ENCODE assay signal across 8 cellular contexts in the genomic region with DNA sequence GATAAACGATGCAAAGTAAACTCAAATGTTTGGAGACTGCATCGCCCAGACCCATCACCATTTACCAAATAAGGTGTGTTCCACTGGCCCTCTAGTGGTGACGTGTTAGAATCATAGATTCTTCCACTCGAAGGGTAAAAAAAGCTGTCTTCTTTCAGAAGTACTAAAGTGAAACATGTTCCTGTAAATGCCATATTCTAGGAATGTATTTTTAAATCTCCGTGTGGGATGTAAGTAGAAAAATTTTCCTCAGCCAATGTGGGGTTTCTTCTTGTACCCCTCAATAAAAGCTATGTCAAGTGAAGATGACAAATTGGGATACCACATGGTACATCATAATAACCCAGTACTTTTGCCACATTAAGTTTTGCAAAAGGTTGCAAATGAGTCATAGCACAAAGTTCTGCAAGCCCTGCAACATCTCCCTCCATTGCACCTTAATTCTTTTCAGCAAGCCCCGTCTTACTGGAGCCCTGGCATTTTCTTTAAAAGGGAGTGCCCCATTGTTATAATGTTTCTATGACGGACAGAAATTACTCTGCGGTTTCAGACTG.
DNase-seq lines count a peak whose midpoint lies in the region; ATAC-seq and TF ChIP-seq lines count a peak whose summit lies in the region.

No MANE protein-coding gene starts in this region.

- WGBS in esophagus muscularis mucosa = 38% methylated on average over 8 of the region's 8 CpGs

- TF ChIP-seq CTCF in HL-60 (IDR thresholded peaks at IDR 0.05; ENCODE audit: insufficient read depth, low read length) (peak; percentile 55), Peyer's patch (IDR thresholded peaks at IDR 0.05) (peak in 5 of 6 experiments; percentile 20 to 61 (median 55)), esophagus muscularis mucosa (IDR thresholded peaks at IDR 0.05) (peak; percentile 35 to 63 (median 52)), omental fat pad (IDR thresholded peaks at IDR 0.05) (no peak)

- DNase-seq in SKM-1 treated with dmso at 0.1 percent for 144 hours (lab: John Stamatoyannopoulos, UW; ENCODE audit: unreplicated experiment) (peak; percentile 23), SKM-1 (lab: John Stamatoyannopoulos, UW; ENCODE audit: unreplicated experiment) (no peak), HL-60 (ENCODE audit: low read depth in 1 of 2, low spot score in 1 of 2) (peak in 1 of 2 experiments; percentile 12), Peyer's patch (no peak), esophagus muscularis mucosa (ENCODE audit: extremely low spot score) (no peak), omental fat pad (ENCODE audit: low spot score) (no peak), cortex of kidney (lab: John Stamatoyannopoulos, UW) (no peak)

- H3K27me3 ChIP-seq in HL-60 (ENCODE audit: insufficient read depth, poor library complexity, severe bottlenecking) (no peaks in the 10 kb centered on the region), Peyer's patch (no peaks in the 10 kb centered on the region), esophagus muscularis mucosa (no peaks in the 10 kb centered on the region)

- H3K4me1 ChIP-seq in Peyer's patch (no peaks in the 10 kb centered on the region), esophagus muscularis mucosa (peaks cover 0 to 7% (median 0%) of the 10 kb centered on the region in 4 donors)

- H3K27ac ChIP-seq in HL-60 (replicated peaks) = no peak overlapping the region
- no peak overlapping the region for H3K27ac ChIP-seq in Peyer's patch
- H3K27ac ChIP-seq in esophagus muscularis mucosa (replicated peaks in 1 of 4) = no peak overlapping the region

- no peak for TF ChIP-seq POLR2A in Peyer's patch (IDR thresholded peaks at IDR 0.05)
- TF ChIP-seq POLR2A in esophagus muscularis mucosa (IDR thresholded peaks at IDR 0.05; ENCODE audit: low read depth) = no peak

- H3K4me3 ChIP-seq in HL-60 (replicated peaks; ENCODE audit: insufficient read depth, low read length) (no peak overlapping the region), Peyer's patch (no peak overlapping the region), esophagus muscularis mucosa (no peak overlapping the region)

- ATAC-seq in GM21360 (IDR thresholded peaks at IDR 0.05; ENCODE audit: unreplicated experiment) (peak; percentile 83), omental fat pad (ENCODE audit: low FRiP score) (peak; percentile 48)

- H3K36me3 ChIP-seq in Peyer's patch (no peaks in the 10 kb centered on the region), esophagus muscularis mucosa (no peaks in the 10 kb centered on the region)

- TF ChIP-seq EP300 in esophagus muscularis mucosa (IDR thresholded peaks at IDR 0.05) = no peak

- intact Hi-C loops in esophagus muscularis mucosa (cut with DNase I) = loop anchor here (10.0 kb wide), 1 partner anchor 1309 kb away; no protein-coding TSS in a partner anchor

- H3K9me3 ChIP-seq in Peyer's patch (no peaks in the 10 kb centered on the region), esophagus muscularis mucosa (no peaks in the 10 kb centered on the region)

Comparison
In these comparisons a context has a peak if more than half of its experiments do, and no peak if none do; other contexts are left out.
1. CTCF ChIP-seq: peak in HL-60 (single experiment), Peyer's patch (5 of 6) and esophagus muscularis mucosa (3 of 3); none in omental fat pad (0 of 3).